Comparison of ENCODE assay signal across 8 cellular contexts in genomic region chr19:11373885-11374448, GRCh38. TPM values are rescaled to one million over a fixed set of nuclear protein-coding genes. Genes with fewer than 3 reads are reported as not detected.
A peak's percentile ranks its signal among the peaks of the same experiment; 100 is the strongest.
DNase-seq lines count a peak whose midpoint lies in the region; ATAC-seq and TF ChIP-seq lines count a peak whose summit lies in the region.

No MANE protein-coding gene starts in this region.

- H3K27ac Mint-ChIP-seq in activated CD4-positive, alpha-beta memory T cell treated with anti-CD3 and anti-CD28 coated beads, Interleukin-2, amount 10 ng/mL, durations not matched to agents 7 days and 5 days: no peak overlapping the region

- DNase-seq in adipocyte (ENCODE audit: low read depth) (no peak), right lobe of liver (no peak), GM19238 (ENCODE audit: insufficient read length, low spot score) (no peak), ACHN (no peak)
- no peak for DNase-seq in activated naive CD4-positive, alpha-beta T cell (lab: John Stamatoyannopoulos, UW)
- no peak for DNase-seq in activated CD4-positive, alpha-beta memory T cell treated with anti-CD3 and anti-CD28 coated beads, Interleukin-2, amount 10 ng/mL, durations not matched to agents 7 days and 5 days

- no peaks in the 10 kb centered on the region for H3K9me3 Mint-ChIP-seq in activated CD4-positive, alpha-beta memory T cell treated with anti-CD3 and anti-CD28 coated beads, Interleukin-2, amount 10 ng/mL, durations not matched to agents 7 days and 5 days

- TF ChIP-seq POLR2A in right lobe of liver (IDR thresholded peaks at IDR 0.05): no peak

- H3K36me3 Mint-ChIP-seq in activated CD4-positive, alpha-beta memory T cell treated with anti-CD3 and anti-CD28 coated beads, Interleukin-2, amount 10 ng/mL, durations not matched to agents 7 days and 5 days (ENCODE audit: low read depth): peaks cover 26% of the 10 kb centered on the region

- no peaks in the 10 kb centered on the region for H3K9me3 ChIP-seq in HUES48 (ENCODE audit: control insufficient read depth, insufficient read depth, low read length)
- H3K9me3 ChIP-seq in adipocyte (ENCODE audit: control insufficient read depth, low read length): no peaks in the 10 kb centered on the region
- H3K9me3 ChIP-seq in right lobe of liver: no peaks in the 10 kb centered on the region

- H3K4me1 ChIP-seq in HUES48 (ENCODE audit: control insufficient read depth, insufficient read depth, low read length): peaks cover 8% of the 10 kb centered on the region
- H3K4me1 ChIP-seq in adipocyte (ENCODE audit: control insufficient read depth, insufficient read depth, low read length): peaks cover 33% of the 10 kb centered on the region
- H3K4me1 ChIP-seq in right lobe of liver: peaks cover 0 to 25% (median 11%) of the 10 kb centered on the region in 4 donors

- in situ Hi-C loops in ACHN (cut with HindIII; ENCODE audit: low pct_ligation_motif_present, low pct_unique_long_range_greater_than_20kb, low sequenced_read_pairs): no loop called here

- intact Hi-C loops in right lobe of liver (cut with DNase I): no loop called here

- CTCF ChIA-PET in activated CD4-positive, alpha-beta memory T cell treated with anti-CD3 and anti-CD28 coated beads, Interleukin-2, amount 10 ng/mL, durations not matched to agents 7 days and 5 days (lab: Charles Lee): interaction anchor here (0.5 to 1.9 kb wide), 8 partner anchors 61 to 729 kb away, joined by 3 to 10 read pairs (median 4); partner anchors contain the start of genes ELOF1, ODAD3 and PRKCSH

- H3K9ac ChIP-seq in HUES48 (ENCODE audit: low read depth, low read length) (no peak overlapping the region), adipocyte (ENCODE audit: low read length) (peak overlapping the region; percentile 91)

- 34% methylated on average over 11 of the region's 11 CpGs for WGBS in right lobe of liver (ENCODE audit: insufficient coverage, low coverage, low lambda C conversion rate, missing lambda C conversion rate)

- no peaks in the 10 kb centered on the region for H3K27me3 Mint-ChIP-seq in activated CD4-positive, alpha-beta memory T cell treated with anti-CD3 and anti-CD28 coated beads, Interleukin-2, amount 10 ng/mL, durations not matched to agents 7 days and 5 days

- H3K27ac ChIP-seq in 22Rv1: peak overlapping the region; percentile 98
- H3K27ac ChIP-seq in HUES48 (ENCODE audit: low read depth, low read length): peak overlapping the region; percentile 97
- H3K27ac ChIP-seq in right lobe of liver: peak overlapping the region; percentile 71 to 89 (median 76)

- H3K27me3 ChIP-seq in HUES48 (ENCODE audit: control insufficient read depth, insufficient read depth, low read length): no peaks in the 10 kb centered on the region
- H3K27me3 ChIP-seq in adipocyte (replicated peaks; ENCODE audit: control insufficient read depth, insufficient read depth, low read length): no peaks in the 10 kb centered on the region
- H3K27me3 ChIP-seq in right lobe of liver: no peaks in the 10 kb centered on the region

- H3K36me3 ChIP-seq in HUES48 (ENCODE audit: control insufficient read depth, insufficient read depth, low read length) (peaks cover 17% of the 10 kb centered on the region), adipocyte (ENCODE audit: control insufficient read depth, insufficient read depth, low read length, severe bottlenecking) (no peaks in the 10 kb centered on the region), right lobe of liver (no peaks in the 10 kb centered on the region)

- peaks cover 28% of the 10 kb centered on the region for H3K4me1 Mint-ChIP-seq in activated CD4-positive, alpha-beta memory T cell treated with anti-CD3 and anti-CD28 coated beads, Interleukin-2, amount 10 ng/mL, durations not matched to agents 7 days and 5 days

- no peak overlapping the region for H3K4me3 Mint-ChIP-seq in activated CD4-positive, alpha-beta memory T cell treated with anti-CD3 and anti-CD28 coated beads, Interleukin-2, amount 10 ng/mL, durations not matched to agents 7 days and 5 days

- ATAC-seq in right lobe of liver: no peak

- POLR2A ChIA-PET in activated CD4-positive, alpha-beta memory T cell treated with anti-CD3 and anti-CD28 coated beads, Interleukin-2, amount 10 ng/mL, durations not matched to agents 7 days and 5 days (lab: Charles Lee): interaction anchor here (0.5 to 3.0 kb wide), 12 partner anchors 10 to 410 kb away, joined by 3 to 15 read pairs (median 5); partner anchors contain the start of genes CCDC159, EPOR, LDLR and PRKCSH

- no peak for TF ChIP-seq CTCF in 22Rv1 (IDR thresholded peaks at IDR 0.05)
- TF ChIP-seq CTCF in right lobe of liver (IDR thresholded peaks at IDR 0.05): no peak

- peak overlapping the region; percentile 84 for H3K4me3 ChIP-seq in HUES48 (ENCODE audit: low read depth, low read length)
- H3K4me3 ChIP-seq in adipocyte (ENCODE audit: low read length): peak overlapping the region; percentile 87
- H3K4me3 ChIP-seq in right lobe of liver: peak overlapping the region in 2 of 3 donors; percentile 64 to 73

RNA-seq across cellular contexts. Expression of gene SWSAP1, which starts 0.5 kb away (rescaled TPM):
- 1 to 10 TPM; 1.4 to 2.7 (median 2.3) TPM for total RNA-seq in right lobe of liver
- 1 to 10 TPM; 2.6 to 2.9 TPM for total RNA-seq in activated CD4-positive, alpha-beta memory T cell treated with anti-CD3 and anti-CD28 coated beads, Interleukin-2, amount 10 ng/mL, durations not matched to agents 7 days and 5 days

RNA-seq across cellular contexts. Expression of gene EPOR, which starts 10.1 kb away (rescaled TPM):
- total RNA-seq in right lobe of liver: 1 to 10 TPM; 4.9 to 8.7 (median 7.1) TPM
- total RNA-seq in activated CD4-positive, alpha-beta memory T cell treated with anti-CD3 and anti-CD28 coated beads, Interleukin-2, amount 10 ng/mL, durations not matched to agents 7 days and 5 days: 10 to 100 TPM; 10.0 to 10.2 TPM

RNA-seq across cellular contexts. Expression of gene PLPPR2, which starts 18.7 kb away (rescaled TPM):
- 10 to 100 TPM in 3 of 6 experiments, 1 to 10 TPM in 3; 6.7 to 17.5 (median 10.2) TPM for total RNA-seq in right lobe of liver
- total RNA-seq in activated CD4-positive, alpha-beta memory T cell treated with anti-CD3 and anti-CD28 coated beads, Interleukin-2, amount 10 ng/mL, durations not matched to agents 7 days and 5 days: 1 to 10 TPM; 2.0 to 2.6 TPM

RNA-seq across cellular contexts. Expression of gene CCDC159, which starts 27.6 kb away (rescaled TPM):
- total RNA-seq in right lobe of liver: 10 to 100 TPM in 5 of 6 experiments, 1 to 10 TPM in 1; 8.4 to 27.9 (median 23.4) TPM
- 10 to 100 TPM; 24.0 to 24.7 TPM for total RNA-seq in activated CD4-positive, alpha-beta memory T cell treated with anti-CD3 and anti-CD28 coated beads, Interleukin-2, amount 10 ng/mL, durations not matched to agents 7 days and 5 days

RNA-seq across cellular contexts. Expression of gene TMEM205, which starts 27.9 kb away (rescaled TPM):
- 100 to 1,000 TPM; 138 to 605 (median 165) TPM for total RNA-seq in right lobe of liver
- 10 to 100 TPM; 32.6 to 35.1 TPM for total RNA-seq in activated CD4-positive, alpha-beta memory T cell treated with anti-CD3 and anti-CD28 coated beads, Interleukin-2, amount 10 ng/mL, durations not matched to agents 7 days and 5 days
